9 cellular contexts compared by ENCODE assay signal in genomic region chr4:7831330-7831729, GRCh38.
DNase-seq lines count a peak whose midpoint lies in the region; ATAC-seq lines count a peak whose summit lies in the region.
"Had no signal": no experiment of that assay in that cellular context is flagged by ENCODE, and none has a peak within 500 bp of the region (broad histone marks: within the 10 kb centered on the region; RNA-seq: fewer than 3 reads in every experiment).

No MANE protein-coding gene starts in this region.

- H3K9ac ChIP-seq in mucosa of rectum (ENCODE audit: low read depth in 1 of 2, low read length in 2 of 2) = peak overlapping the region in 1 of 2 donors; percentile 2

- H3K4me1 ChIP-seq in mucosa of rectum (ENCODE audit: control insufficient read depth in 2 of 2, insufficient read depth in 2 of 2, low read length in 2 of 2) = peaks cover 17 to 25% of the 10 kb centered on the region in 2 donors

- H3K9me3 ChIP-seq in mucosa of rectum (ENCODE audit: control insufficient read depth in 2 of 2, low read length in 2 of 2) = no peaks in the 10 kb centered on the region

- H3K4me3 ChIP-seq in mucosa of rectum (ENCODE audit: low read length in 2 of 2) = no peak overlapping the region

- peak overlapping the region; percentile 60 for H3K27ac Mint-ChIP-seq in activated naive CD4-positive, alpha-beta T cell treated with anti-CD3 and anti-CD28 coated beads, Interleukin-2, amount 10 ng/mL, durations not matched to agents 7 days and 5 days

- peaks cover 0 to 10% of the 10 kb centered on the region in 2 donors for H3K36me3 ChIP-seq in mucosa of rectum (ENCODE audit: control insufficient read depth in 2 of 2, insufficient read depth in 2 of 2, low read length in 2 of 2)

- H3K27me3 ChIP-seq in mucosa of rectum (ENCODE audit: control insufficient read depth in 2 of 2, insufficient read depth in 2 of 2, low read length in 2 of 2) = no peaks in the 10 kb centered on the region

- ATAC-seq in HG03439 (IDR thresholded peaks at IDR 0.05; ENCODE audit: unreplicated experiment) = peak; percentile 83
- ATAC-seq in GM21529 (IDR thresholded peaks at IDR 0.05; ENCODE audit: unreplicated experiment) = no peak
- no peak for ATAC-seq in GM18868 (IDR thresholded peaks at IDR 0.05; ENCODE audit: unreplicated experiment)

- CTCF ChIA-PET in activated naive CD4-positive, alpha-beta T cell treated with anti-CD3 and anti-CD28 coated beads, Interleukin-2, amount 10 ng/mL, durations not matched to agents 7 days and 5 days (lab: Charles Lee) = interaction anchor here (1.0 to 2.4 kb wide), 2 partner anchors 13 to 14 kb away, joined by 3 to 10 read pairs; no protein-coding TSS in a partner anchor

- H3K27me3 Mint-ChIP-seq in activated naive CD4-positive, alpha-beta T cell treated with anti-CD3 and anti-CD28 coated beads, Interleukin-2, amount 10 ng/mL, durations not matched to agents 7 days and 5 days = no peaks in the 10 kb centered on the region

- H3K9me3 Mint-ChIP-seq in activated naive CD4-positive, alpha-beta T cell treated with anti-CD3 and anti-CD28 coated beads, Interleukin-2, amount 10 ng/mL, durations not matched to agents 7 days and 5 days = peaks cover 5% of the 10 kb centered on the region

- H3K4me1 Mint-ChIP-seq in activated naive CD4-positive, alpha-beta T cell treated with anti-CD3 and anti-CD28 coated beads, Interleukin-2, amount 10 ng/mL, durations not matched to agents 7 days and 5 days = peaks cover 53% of the 10 kb centered on the region
- H3K4me1 Mint-ChIP-seq: naive B cell had no signal

- DNase-seq in AG20443 (ENCODE audit: low spot score) = peak; percentile 31
- DNase-seq in activated naive CD4-positive, alpha-beta T cell treated with anti-CD3 and anti-CD28 coated beads, Interleukin-2, amount 10 ng/mL, durations not matched to agents 7 days and 5 days = no peak
- DNase-seq in HPDE6-E6E7 (ENCODE audit: extremely low spot score) = no peak
- DNase-seq in SHP77 (lab: John Stamatoyannopoulos, UW) = no peak
- DNase-seq: naive B cell had no signal

- H3K36me3 Mint-ChIP-seq in activated naive CD4-positive, alpha-beta T cell treated with anti-CD3 and anti-CD28 coated beads, Interleukin-2, amount 10 ng/mL, durations not matched to agents 7 days and 5 days = peaks cover 52% of the 10 kb centered on the region
- H3K36me3 Mint-ChIP-seq: naive B cell had no signal

- peak overlapping the region; percentile 40 to 67 for H3K27ac ChIP-seq in mucosa of rectum (ENCODE audit: low read depth in 2 of 2, low read length in 2 of 2)

- no peak overlapping the region for H3K4me3 Mint-ChIP-seq in activated naive CD4-positive, alpha-beta T cell treated with anti-CD3 and anti-CD28 coated beads, Interleukin-2, amount 10 ng/mL, durations not matched to agents 7 days and 5 days
- H3K4me3 Mint-ChIP-seq: naive B cell had no signal
